8 cellular contexts compared by ENCODE assay signal in the genomic region with DNA sequence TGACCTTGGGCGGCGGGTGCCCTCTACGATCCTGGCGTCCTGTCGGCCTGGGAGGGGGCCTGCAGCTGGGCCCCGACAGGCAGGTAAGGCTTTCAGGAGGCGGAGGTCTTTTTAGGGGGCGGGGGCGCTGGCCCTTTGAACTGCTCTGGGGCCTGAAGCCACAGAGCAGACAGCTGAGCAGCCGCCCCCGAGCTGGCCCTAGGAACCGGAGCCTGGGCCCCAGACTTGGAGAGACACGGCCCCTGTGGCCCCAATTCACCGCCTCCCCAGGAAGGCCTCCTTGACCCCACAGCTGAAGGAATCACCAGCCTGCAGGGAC. TPM values are rescaled to one million over a fixed set of nuclear protein-coding genes. Genes with fewer than 3 reads are reported as not detected.
DNase-seq lines count a peak whose midpoint lies in the region; ATAC-seq and TF ChIP-seq lines count a peak whose summit lies in the region.

No MANE protein-coding gene starts in this region.

- no peaks in the 10 kb centered on the region for H3K9me2 ChIP-seq in OCI-LY1 (ENCODE audit: low read depth, low read length)

- H3K9me3 ChIP-seq in CD8-positive, alpha-beta memory T cell (ENCODE audit: low read length): no peaks in the 10 kb centered on the region
- H3K9me3 ChIP-seq in OCI-LY1 (ENCODE audit: low read length): 0 out of 2 replicates have a peak, but pooled peaks cover 5% of the 10 kb centered on the region
- H3K9me3 ChIP-seq in osteoblast (ENCODE audit: low read depth, low read length): no peaks in the 10 kb centered on the region

- H3K9ac ChIP-seq in OCI-LY1 (ENCODE audit: low read length): peak overlapping the region; percentile 65

- H3F3A ChIP-seq in OCI-LY1 (ENCODE audit: insufficient read depth, low read length): no peaks in the 10 kb centered on the region; the same call in 1 of the 2 replicates

- H3K4me1 Mint-ChIP-seq in CD8-positive, alpha-beta memory T cell: peaks cover 35 to 45% (median 36%) of the 10 kb centered on the region in 3 donors

- H4K20me1 ChIP-seq in OCI-LY1 (ENCODE audit: insufficient read depth, low read length) (no peaks in the 10 kb centered on the region), osteoblast (ENCODE audit: insufficient read depth, low read length) (peaks cover 22% of the 10 kb centered on the region)

- CTCF ChIA-PET in CD8-positive, alpha-beta memory T cell (lab: Charles Lee): interaction anchor here (1.0 to 3.0 kb wide), 4 partner anchors 10 to 64 kb away, joined by 3 to 13 read pairs (median 5); no protein-coding TSS in a partner anchor

- H3K79me2 ChIP-seq in OCI-LY1 (ENCODE audit: insufficient read depth, low read length) (peaks cover 21% of the 10 kb centered on the region), osteoblast (ENCODE audit: insufficient read depth, low read length) (peaks cover 54% of the 10 kb centered on the region)

- H3K27me3 Mint-ChIP-seq in CD8-positive, alpha-beta memory T cell: peaks cover 0 to 5% of the 10 kb centered on the region in 2 donors

- peaks cover 5 to 26% (median 14%) of the 10 kb centered on the region in 3 donors for H3K36me3 Mint-ChIP-seq in CD8-positive, alpha-beta memory T cell

- no peaks in the 10 kb centered on the region for H3K9me3 Mint-ChIP-seq in CD8-positive, alpha-beta memory T cell

- H2AFZ ChIP-seq in OCI-LY1 (ENCODE audit: low read length) (no peak overlapping the region), osteoblast (ENCODE audit: low read length) (peak overlapping the region; percentile 28)

- no peaks in the 10 kb centered on the region for H3K36me3 ChIP-seq in CD8-positive, alpha-beta memory T cell (ENCODE audit: insufficient read depth, low read length)
- no peaks in the 10 kb centered on the region; the same call in 1 of the 2 replicates for H3K36me3 ChIP-seq in OCI-LY1 (ENCODE audit: insufficient read depth, low read length)
- no peaks in the 10 kb centered on the region for H3K36me3 ChIP-seq in osteoblast (ENCODE audit: insufficient read depth, low read length)

- no peak for TF ChIP-seq CTCF in OCI-LY1 (IDR thresholded peaks at IDR 0.05; ENCODE audit: low read length)
- no peak for TF ChIP-seq CTCF in osteoblast (IDR thresholded peaks at IDR 0.05; ENCODE audit: extremely low read depth, low read depth, low read length)

- H3K4me3 ChIP-seq in CD8-positive, alpha-beta memory T cell (ENCODE audit: low read length): peak overlapping the region; percentile 63
- H3K4me3 ChIP-seq in OCI-LY1 (ENCODE audit: low read depth, low read length, poor library complexity, severe bottlenecking): peak overlapping the region; percentile 94
- peak overlapping the region; percentile 78 for H3K4me3 ChIP-seq in osteoblast (ENCODE audit: insufficient read depth, low read length)

- ATAC-seq in HG02571 (IDR thresholded peaks at IDR 0.05; ENCODE audit: unreplicated experiment): no peak

- H3K27ac ChIP-seq in CD8-positive, alpha-beta memory T cell (ENCODE audit: low read depth, low read length): peak overlapping the region; percentile 65
- peak overlapping the region; percentile 23 for H3K27ac ChIP-seq in OCI-LY1 (ENCODE audit: low read depth, low read length, poor library complexity, severe bottlenecking)
- peak overlapping the region; percentile 34 for H3K27ac ChIP-seq in epithelial cell of prostate
- no peak overlapping the region for H3K27ac ChIP-seq in osteoblast (ENCODE audit: low read depth, low read length)

- peak overlapping the region; percentile 87 to 98 (median 97) for H3K27ac Mint-ChIP-seq in CD8-positive, alpha-beta memory T cell

- peaks cover 43% of the 10 kb centered on the region for H3K4me1 ChIP-seq in CD8-positive, alpha-beta memory T cell (ENCODE audit: insufficient read depth, low read length)
- H3K4me1 ChIP-seq in OCI-LY1 (ENCODE audit: insufficient read depth, low read length, severe bottlenecking): peaks cover 45% of the 10 kb centered on the region
- peaks cover 29% of the 10 kb centered on the region for H3K4me1 ChIP-seq in osteoblast (ENCODE audit: insufficient read depth, low read length)

- no peaks in the 10 kb centered on the region for H3K27me3 ChIP-seq in CD8-positive, alpha-beta memory T cell (ENCODE audit: insufficient read depth, low read length, poor library complexity, severe bottlenecking)
- H3K27me3 ChIP-seq in OCI-LY1 (ENCODE audit: insufficient read depth, low read length) (no peaks in the 10 kb centered on the region), osteoblast (ENCODE audit: insufficient read depth, low read length) (no peaks in the 10 kb centered on the region)

- peak overlapping the region; percentile 87 to 95 (median 92) for H3K4me3 Mint-ChIP-seq in CD8-positive, alpha-beta memory T cell

- POLR2A ChIA-PET in CD8-positive, alpha-beta memory T cell (lab: Charles Lee): interaction anchor here (1.7 to 2.5 kb wide), 2 partner anchors 11 to 24 kb away, joined by 13 to 16 read pairs; a partner anchor contains a TSS

- DNase-seq in CD8-positive, alpha-beta memory T cell: no peak
- DNase-seq in epithelial cell of prostate (ENCODE audit: low read depth, low spot score) (no peak), osteoblast (ENCODE audit: insufficient read length, low spot score, missing footprints) (no peak), SHP77 treated with DMSO at 0.1 percent for 48 hours (lab: John Stamatoyannopoulos, UW) (no peak), OCI-M1 (lab: John Stamatoyannopoulos, UW) (no peak), COLO829 (ENCODE audit: low spot score) (no peak)

- H3K4me2 ChIP-seq in OCI-LY1 (ENCODE audit: low read length) (peak overlapping the region; percentile 76), osteoblast (ENCODE audit: insufficient read depth, low read length) (peak overlapping the region; percentile 77)

RNA-seq across cellular contexts. Expression of a gene that starts 0.5 kb away (rescaled TPM):
- total RNA-seq in CD8-positive, alpha-beta memory T cell: 10 to 100 TPM; 64.3 to 64.5 TPM
- 108 TPM for polyA plus RNA-seq in CD8-positive, alpha-beta memory T cell
- 27.7 and 28.2 TPM in 2 replicates for total RNA-seq in osteoblast

RNA-seq across cellular contexts. Expression of a gene that starts 23.8 kb away (rescaled TPM):
- 10 to 100 TPM; 34.0 to 34.8 TPM for total RNA-seq in CD8-positive, alpha-beta memory T cell
- polyA plus RNA-seq in CD8-positive, alpha-beta memory T cell: 26.6 TPM
- total RNA-seq in osteoblast: 17.7 and 18.9 TPM in 2 replicates
